Comparison of ENCODE assay signal across 18 cellular contexts in genomic region chr14:45238988-45239387, GRCh38.
"Had no signal": no experiment of that assay in that cellular context is flagged by ENCODE, and none has a peak within 500 bp of the region (broad histone marks: within the 10 kb centered on the region; RNA-seq: fewer than 3 reads in every experiment).

No MANE protein-coding gene starts in this region.

- ATAC-seq: HepG2 had no signal

- DNase-seq: KG1, MG63, NCI-H1092, NCI-H1105 treated with DMSO at 0.1 percent for 48 hours, NCI-H1417 treated with DMSO at 0.1 percent for 48 hours, NCI-H1694, NCI-H187 treated with DMSO at 0.1 percent for 48 hours, NCI-H2029 treated with DMSO at 0.1 percent for 48 hours, NCI-H2171 treated with DMSO at 0.1 percent for 48 hours, NCI-H345, NCI-H446 treated with DMSO at 0.1 percent for 48 hours, NCI-H510A treated with DMSO at 0.1 percent for 48 hours, NCI-H526, NCI-H82, Right ventricle myocardium superior, RPMI8226, SIG-M5 had no signal
